Comparison of ENCODE assay signal across 15 cellular contexts in genomic region chr1:94324168-94324544, GRCh38.
A peak's percentile ranks its signal among the peaks of the same experiment; 100 is the strongest.
DNase-seq lines count a peak whose midpoint lies in the region; ATAC-seq, FAIRE-seq and TF ChIP-seq lines count a peak whose summit lies in the region.
"Had no signal": no experiment of that assay in that cellular context is flagged by ENCODE, and none has a peak within 500 bp of the region (broad histone marks: within the 10 kb centered on the region; RNA-seq: fewer than 3 reads in every experiment).

No MANE protein-coding gene starts in this region.

- H3K27me3 ChIP-seq in fibroblast of lung (ENCODE audit: control insufficient read depth, insufficient read depth, low read length): no peaks in the 10 kb centered on the region
- H3K27me3 ChIP-seq in gastrocnemius medialis: no peaks in the 10 kb centered on the region
- H3K27me3 ChIP-seq in HAP-1 (ENCODE audit: low read depth): peaks cover 16% of the 10 kb centered on the region

- FAIRE-seq in G401.6 (lab: Jason Lieb, UNC): peak; percentile 31

- H2AFZ ChIP-seq in fibroblast of lung (ENCODE audit: low read length): no peak overlapping the region

- no peaks in the 10 kb centered on the region for H3K79me2 ChIP-seq in fibroblast of lung (ENCODE audit: control insufficient read depth, insufficient read depth, low read length)

- in situ Hi-C loops in gastrocnemius medialis (cut with MboI; ENCODE audit: low sequenced_read_pairs in 4 of 4): loop anchor here in 1 of 4 donors (10.0 kb wide), 1 partner anchor 69 kb away; no protein-coding TSS in a partner anchor
- in situ Hi-C loops in HAP-1 (cut with MboI; ENCODE audit: low sequenced_read_pairs): no loop called here

- no peak for TF ChIP-seq POLR2A in gastrocnemius medialis (IDR thresholded peaks at IDR 0.05)

- no peak overlapping the region for H3K4me3 ChIP-seq in fibroblast of lung (replicated peaks in 1 of 4; ENCODE audit: control extremely low read depth in 1 of 4, insufficient read depth in 1 of 4, low read depth in 3 of 4, low read length in 4 of 4)
- no peak overlapping the region for H3K4me3 ChIP-seq in gastrocnemius medialis
- H3K4me3 ChIP-seq in HAP-1: no peak overlapping the region

- DNase-seq in RKO (ENCODE audit: low spot score) (peak; percentile 19), fibroblast of lung (ENCODE audit: low read depth in 2 of 2) (peak in 1 of 2 donors; percentile 43), gastrocnemius medialis (no peak), HAP-1 (ENCODE audit: low spot score in 2 of 2) (no peak), cortex of kidney (lab: John Stamatoyannopoulos, UW) (no peak), natural killer cell (no peak)
- no peak for DNase-seq in activated CD4-positive, alpha-beta T cell treated with anti-CD3 and anti-CD28 coated beads, Interleukin-2, amount 50 U/mL, for 4 hours
- DNase-seq: activated T-cell treated with anti-CD3 and anti-CD28 coated beads, Interleukin-2, amount 50 U/mL, for 48 hours; amygdala; endodermal cell; NCI-H1048; NCI-H510A; SIG-M5; stimulated activated naive CD8-positive, alpha-beta T cell treated with anti-CD3 and anti-CD28 coated beads, Interleukin-15, amount 100 ng/mL, for 72 hours had no signal

- H3K36me3 ChIP-seq in fibroblast of lung (ENCODE audit: control insufficient read depth, insufficient read depth, low read length) (no peaks in the 10 kb centered on the region), gastrocnemius medialis (no peaks in the 10 kb centered on the region), HAP-1 (replicated peaks) (no peaks in the 10 kb centered on the region)

- H3K27ac ChIP-seq in fibroblast of lung (ENCODE audit: insufficient read depth, low read length): peak overlapping the region; percentile 78
- peak overlapping the region; percentile 40 to 66 (median 60) for H3K27ac ChIP-seq in gastrocnemius medialis

- no peaks in the 10 kb centered on the region for H3K4me1 Mint-ChIP-seq in natural killer cell

- intact Hi-C loops in gastrocnemius medialis (cut with DNase I; ENCODE audit: low total_unique reads) (loop anchor here (10.0 kb wide), 1 partner anchor 129 kb away; no protein-coding TSS in a partner anchor), natural killer cell (cut with micrococcal nuclease) (no loop called here)

- peaks cover 21% of the 10 kb centered on the region for H3K4me1 ChIP-seq in fibroblast of lung (ENCODE audit: control insufficient read depth, extremely low read depth, insufficient read depth, low read length)
- peaks cover 29 to 41% of the 10 kb centered on the region in 2 donors for H3K4me1 ChIP-seq in gastrocnemius medialis
- no peaks in the 10 kb centered on the region for H3K4me1 ChIP-seq in HAP-1

- ATAC-seq in gastrocnemius medialis (no peak), natural killer cell (no peak)
- ATAC-seq: stimulated activated naive CD8-positive, alpha-beta T cell treated with anti-CD3 and anti-CD28 coated beads, Interleukin-15, amount 100 ng/mL, for 72 hours had no signal

- H3K9me3 ChIP-seq in fibroblast of lung (ENCODE audit: control insufficient read depth, insufficient read depth, low read depth, low read length): no peaks in the 10 kb centered on the region
- no peaks in the 10 kb centered on the region for H3K9me3 ChIP-seq in gastrocnemius medialis
- H3K9me3 ChIP-seq in HAP-1: no peaks in the 10 kb centered on the region

- no peaks in the 10 kb centered on the region for H3K36me3 Mint-ChIP-seq in natural killer cell

- TF ChIP-seq CTCF in fibroblast of lung (conservative IDR thresholded peaks at IDR 0.05 in 1 of 2, IDR thresholded peaks at IDR 0.05 in 1 of 2; ENCODE audit: low read depth in 1 of 2, low read length in 2 of 2): no peak
- TF ChIP-seq CTCF in gastrocnemius medialis (IDR thresholded peaks at IDR 0.05 in 4 of 5, conservative IDR thresholded peaks at IDR 0.05 in 1 of 5): no peak
- TF ChIP-seq CTCF in natural killer cell (IDR thresholded peaks at IDR 0.05): no peak

- peaks cover 31 to 50% of the 10 kb centered on the region in 2 donors for H3K27me3 Mint-ChIP-seq in natural killer cell (ENCODE audit: low read depth in 2 of 2)

- no peaks in the 10 kb centered on the region for H4K20me1 ChIP-seq in fibroblast of lung (ENCODE audit: control insufficient read depth, extremely low read depth, insufficient read depth, low read length)

- H3K9me3 Mint-ChIP-seq in natural killer cell: no peaks in the 10 kb centered on the region
- H3K9me3 Mint-ChIP-seq: endodermal cell; stimulated activated naive CD8-positive, alpha-beta T cell treated with anti-CD3 and anti-CD28 coated beads, Interleukin-15, amount 100 ng/mL, for 72 hours had no signal

- H3K4me3 Mint-ChIP-seq in natural killer cell: no peak overlapping the region
- H3K4me3 Mint-ChIP-seq: endodermal cell; stimulated activated naive CD8-positive, alpha-beta T cell treated with anti-CD3 and anti-CD28 coated beads, Interleukin-15, amount 100 ng/mL, for 72 hours had no signal

- H3K9ac ChIP-seq in fibroblast of lung (ENCODE audit: insufficient read depth, low read length): no peak overlapping the region

- H3K4me2 ChIP-seq in fibroblast of lung (ENCODE audit: extremely low read depth, insufficient read depth, low read length): no peak overlapping the region

- no peak overlapping the region for H3K27ac Mint-ChIP-seq in natural killer cell
- H3K27ac Mint-ChIP-seq: endodermal cell; stimulated activated naive CD8-positive, alpha-beta T cell treated with anti-CD3 and anti-CD28 coated beads, Interleukin-15, amount 100 ng/mL, for 72 hours had no signal
